8 cellular contexts compared by ENCODE assay signal in genomic region chr5:141811287-141812155, GRCh38.
DNase-seq lines count a peak whose midpoint lies in the region; ATAC-seq and TF ChIP-seq lines count a peak whose summit lies in the region.

No MANE protein-coding gene starts in this region.

- peak; percentile 33 for DNase-seq in activated CD4-positive, CD25-positive, alpha-beta regulatory T cell treated with anti-CD3 and anti-CD28 coated beads, Interleukin-2, amount 50 U/mL, for 72 hours
- no peak for DNase-seq in activated CD4-positive, CD25-positive, alpha-beta regulatory T cell (lab: John Stamatoyannopoulos, UW)
- DNase-seq in chondrocyte (ENCODE audit: low spot score) = no peak
- peak; percentile 40 for DNase-seq in midbrain (lab: John Stamatoyannopoulos, UW)
- no peak for DNase-seq in stimulated activated naive CD4-positive, alpha-beta T cell treated with Interleukin-2 at 50 U/mL for 16 hours (lab: John Stamatoyannopoulos, UW)
- no peak for DNase-seq in UCSD-AML1 (lab: John Stamatoyannopoulos, UW; ENCODE audit: unreplicated experiment)

- H3K27me3 Mint-ChIP-seq in T-helper 1 cell treated with Interleukin-12 subunit alpha and Interleukin-12 subunit beta and Interleukin-4 antibody, amounts not matched to agents 30 μg/mL and 1 μg/mL, for 36 hours (ENCODE audit: low read depth) = peaks cover 52% of the 10 kb centered on the region
- H3K27me3 Mint-ChIP-seq in chondrocyte (ENCODE audit: low read depth) = peaks cover 20% of the 10 kb centered on the region

- TF ChIP-seq CTCF in chondrocyte (IDR thresholded peaks at IDR 0.05) = peak; percentile 79

- no peak overlapping the region for H3K4me3 Mint-ChIP-seq in T-helper 1 cell treated with Interleukin-12 subunit alpha and Interleukin-12 subunit beta and Interleukin-4 antibody, amounts not matched to agents 30 μg/mL and 1 μg/mL, for 36 hours
- H3K4me3 Mint-ChIP-seq in chondrocyte (ENCODE audit: unreplicated experiment) = no peak overlapping the region

- H3K4me1 Mint-ChIP-seq in T-helper 1 cell treated with Interleukin-12 subunit alpha and Interleukin-12 subunit beta and Interleukin-4 antibody, amounts not matched to agents 30 μg/mL and 1 μg/mL, for 36 hours (ENCODE audit: low read depth) = no peaks in the 10 kb centered on the region
- H3K4me1 Mint-ChIP-seq in chondrocyte (ENCODE audit: low read depth) = peaks cover 3% of the 10 kb centered on the region

- H3K36me3 Mint-ChIP-seq in T-helper 1 cell treated with Interleukin-12 subunit alpha and Interleukin-12 subunit beta and Interleukin-4 antibody, amounts not matched to agents 30 μg/mL and 1 μg/mL, for 36 hours (ENCODE audit: low read depth) = no peaks in the 10 kb centered on the region
- H3K36me3 Mint-ChIP-seq in chondrocyte (ENCODE audit: low read depth) = peaks cover 4% of the 10 kb centered on the region

- peak; percentile 71 for ATAC-seq in HG03135 (IDR thresholded peaks at IDR 0.05; ENCODE audit: unreplicated experiment)

- H3K9me3 Mint-ChIP-seq in T-helper 1 cell treated with Interleukin-12 subunit alpha and Interleukin-12 subunit beta and Interleukin-4 antibody, amounts not matched to agents 30 μg/mL and 1 μg/mL, for 36 hours = no peaks in the 10 kb centered on the region
- H3K9me3 Mint-ChIP-seq in chondrocyte (ENCODE audit: low read depth) = no peaks in the 10 kb centered on the region

- H3K27ac Mint-ChIP-seq in T-helper 1 cell treated with Interleukin-12 subunit alpha and Interleukin-12 subunit beta and Interleukin-4 antibody, amounts not matched to agents 30 μg/mL and 1 μg/mL, for 36 hours = peak overlapping the region; percentile 58
- peak overlapping the region; percentile 2 for H3K27ac Mint-ChIP-seq in chondrocyte (ENCODE audit: unreplicated experiment)

Comparison
In these comparisons a context has a peak if more than half of its experiments do, and no peak if none do; other contexts are left out.
1. DNase-seq: peak in activated CD4-positive, CD25-positive, alpha-beta regulatory T cell treated with anti-CD3 and anti-CD28 coated beads, Interleukin-2, amount 50 U/mL, for 72 hours (single experiment) and midbrain (single experiment); none in activated CD4-positive, CD25-positive, alpha-beta regulatory T cell (0 of 4), chondrocyte (single experiment), stimulated activated naive CD4-positive, alpha-beta T cell treated with Interleukin-2 at 50 U/mL for 16 hours (single experiment) and UCSD-AML1 (single experiment).